Comparison of ENCODE assay signal across 6 cellular contexts in genomic region chr10:51544933-51545332, GRCh38.
"Had no signal": no experiment of that assay in that cellular context is flagged by ENCODE, and none has a peak within 500 bp of the region (broad histone marks: within the 10 kb centered on the region; RNA-seq: fewer than 3 reads in every experiment).

No MANE protein-coding gene starts in this region.

- H3K27ac Mint-ChIP-seq: GM23338, H9 had no signal

- H3K4me3 ChIP-seq: GM23338, K562 had no signal

- H3K4me3 Mint-ChIP-seq: GM23338, H9 had no signal

- ATAC-seq: GM23338, K562 had no signal

- DNase-seq: H9, HCEC 1CT, IMR-90, KG1 had no signal

- H3K9me3 Mint-ChIP-seq: GM23338, H9 had no signal

- H3K4me1 Mint-ChIP-seq: GM23338, H9 had no signal
